ENCODE assay signal across 1 cellular context in genomic region chr3:51141573-51141972, GRCh38.
TF ChIP-seq lines count a peak whose summit lies in the region.

No MANE protein-coding gene starts in this region.

TF ChIP-seq in H1, 55 proteins besides CTCF, POLR2A, EP300 and RAD21 (continued from another document):
- TF ChIP-seq ATF3 (IDR thresholded peaks at IDR 0.05; ENCODE audit: insufficient read depth, low read depth, low read length) = no peak
- TF ChIP-seq SP2 (IDR thresholded peaks at IDR 0.05; ENCODE audit: low read length) = no peak
- TF ChIP-seq RBBP5 (IDR thresholded peaks at IDR 0.05; ENCODE audit: borderline replicate concordance, low read depth, low read length) = no peak
- no peak for TF ChIP-seq EZH2 (IDR thresholded peaks at IDR 0.05; ENCODE audit: low read depth, low read length, severe bottlenecking)
- no peak for TF ChIP-seq SIX5 (IDR thresholded peaks at IDR 0.05; ENCODE audit: low read depth, low read length)
- no peak for TF ChIP-seq NANOG (IDR thresholded peaks at IDR 0.05; ENCODE audit: insufficient read depth, low read depth, low read length, poor library complexity, severe bottlenecking)
